1 cellular context compared by ENCODE assay signal in the genomic region with DNA sequence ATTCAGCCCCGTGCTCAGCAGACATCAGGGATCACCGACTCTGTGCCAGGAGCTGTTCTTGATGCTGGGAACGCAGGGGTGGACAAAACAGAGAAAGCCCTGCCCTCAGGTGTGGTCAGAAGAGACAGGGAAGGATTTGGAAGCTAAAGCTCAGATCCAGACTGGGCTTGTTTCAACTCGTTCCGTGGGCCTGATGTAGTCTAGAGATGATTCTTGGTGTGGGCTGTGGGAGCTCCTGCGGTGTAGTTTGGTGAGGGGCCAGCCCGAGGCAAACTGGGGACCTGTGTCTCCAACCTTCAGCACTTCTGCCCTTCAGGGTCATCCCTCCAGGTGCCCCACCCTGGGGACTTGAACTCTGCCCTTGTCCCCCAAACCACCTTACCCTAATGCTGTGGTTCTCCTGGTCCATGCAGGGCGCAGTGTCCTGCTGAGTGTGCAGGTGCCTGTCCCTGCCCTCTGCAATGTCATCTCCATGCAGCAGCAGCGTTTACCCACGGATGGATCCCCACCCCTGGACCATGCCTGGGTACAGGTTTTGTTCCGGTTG.
TF ChIP-seq lines count a peak whose summit lies in the region.

No MANE protein-coding gene starts in this region.

TF ChIP-seq in H1, 55 proteins besides CTCF, POLR2A, EP300 and RAD21:
- TF ChIP-seq, protein P1, sequence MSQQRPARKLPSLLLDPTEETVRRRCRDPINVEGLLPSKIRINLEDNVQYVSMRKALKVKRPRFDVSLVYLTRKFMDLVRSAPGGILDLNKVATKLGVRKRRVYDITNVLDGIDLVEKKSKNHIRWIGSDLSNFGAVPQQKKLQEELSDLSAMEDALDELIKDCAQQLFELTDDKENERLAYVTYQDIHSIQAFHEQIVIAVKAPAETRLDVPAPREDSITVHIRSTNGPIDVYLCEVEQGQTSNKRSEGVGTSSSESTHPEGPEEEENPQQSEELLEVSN (IDR thresholded peaks at IDR 0.05) = no peak
- TF ChIP-seq CHD1 (IDR thresholded peaks at IDR 0.05; ENCODE audit: low read depth, low read length) = no peak
- no peak for TF ChIP-seq EZH2 (IDR thresholded peaks at IDR 0.05; ENCODE audit: low read depth, low read length, severe bottlenecking)
- TF ChIP-seq FOSL1 (IDR thresholded peaks at IDR 0.05; ENCODE audit: insufficient read depth, low read depth, low read length) = no peak
- TF ChIP-seq SP1 (IDR thresholded peaks at IDR 0.05; ENCODE audit: low read depth, low read length) = no peak
- TF ChIP-seq NANOG (IDR thresholded peaks at IDR 0.05; ENCODE audit: insufficient read depth, low read depth, low read length, poor library complexity, severe bottlenecking) = no peak
- TF ChIP-seq BACH1 (IDR thresholded peaks at IDR 0.05; ENCODE audit: low read length) = no peak
- TF ChIP-seq, protein P2, sequence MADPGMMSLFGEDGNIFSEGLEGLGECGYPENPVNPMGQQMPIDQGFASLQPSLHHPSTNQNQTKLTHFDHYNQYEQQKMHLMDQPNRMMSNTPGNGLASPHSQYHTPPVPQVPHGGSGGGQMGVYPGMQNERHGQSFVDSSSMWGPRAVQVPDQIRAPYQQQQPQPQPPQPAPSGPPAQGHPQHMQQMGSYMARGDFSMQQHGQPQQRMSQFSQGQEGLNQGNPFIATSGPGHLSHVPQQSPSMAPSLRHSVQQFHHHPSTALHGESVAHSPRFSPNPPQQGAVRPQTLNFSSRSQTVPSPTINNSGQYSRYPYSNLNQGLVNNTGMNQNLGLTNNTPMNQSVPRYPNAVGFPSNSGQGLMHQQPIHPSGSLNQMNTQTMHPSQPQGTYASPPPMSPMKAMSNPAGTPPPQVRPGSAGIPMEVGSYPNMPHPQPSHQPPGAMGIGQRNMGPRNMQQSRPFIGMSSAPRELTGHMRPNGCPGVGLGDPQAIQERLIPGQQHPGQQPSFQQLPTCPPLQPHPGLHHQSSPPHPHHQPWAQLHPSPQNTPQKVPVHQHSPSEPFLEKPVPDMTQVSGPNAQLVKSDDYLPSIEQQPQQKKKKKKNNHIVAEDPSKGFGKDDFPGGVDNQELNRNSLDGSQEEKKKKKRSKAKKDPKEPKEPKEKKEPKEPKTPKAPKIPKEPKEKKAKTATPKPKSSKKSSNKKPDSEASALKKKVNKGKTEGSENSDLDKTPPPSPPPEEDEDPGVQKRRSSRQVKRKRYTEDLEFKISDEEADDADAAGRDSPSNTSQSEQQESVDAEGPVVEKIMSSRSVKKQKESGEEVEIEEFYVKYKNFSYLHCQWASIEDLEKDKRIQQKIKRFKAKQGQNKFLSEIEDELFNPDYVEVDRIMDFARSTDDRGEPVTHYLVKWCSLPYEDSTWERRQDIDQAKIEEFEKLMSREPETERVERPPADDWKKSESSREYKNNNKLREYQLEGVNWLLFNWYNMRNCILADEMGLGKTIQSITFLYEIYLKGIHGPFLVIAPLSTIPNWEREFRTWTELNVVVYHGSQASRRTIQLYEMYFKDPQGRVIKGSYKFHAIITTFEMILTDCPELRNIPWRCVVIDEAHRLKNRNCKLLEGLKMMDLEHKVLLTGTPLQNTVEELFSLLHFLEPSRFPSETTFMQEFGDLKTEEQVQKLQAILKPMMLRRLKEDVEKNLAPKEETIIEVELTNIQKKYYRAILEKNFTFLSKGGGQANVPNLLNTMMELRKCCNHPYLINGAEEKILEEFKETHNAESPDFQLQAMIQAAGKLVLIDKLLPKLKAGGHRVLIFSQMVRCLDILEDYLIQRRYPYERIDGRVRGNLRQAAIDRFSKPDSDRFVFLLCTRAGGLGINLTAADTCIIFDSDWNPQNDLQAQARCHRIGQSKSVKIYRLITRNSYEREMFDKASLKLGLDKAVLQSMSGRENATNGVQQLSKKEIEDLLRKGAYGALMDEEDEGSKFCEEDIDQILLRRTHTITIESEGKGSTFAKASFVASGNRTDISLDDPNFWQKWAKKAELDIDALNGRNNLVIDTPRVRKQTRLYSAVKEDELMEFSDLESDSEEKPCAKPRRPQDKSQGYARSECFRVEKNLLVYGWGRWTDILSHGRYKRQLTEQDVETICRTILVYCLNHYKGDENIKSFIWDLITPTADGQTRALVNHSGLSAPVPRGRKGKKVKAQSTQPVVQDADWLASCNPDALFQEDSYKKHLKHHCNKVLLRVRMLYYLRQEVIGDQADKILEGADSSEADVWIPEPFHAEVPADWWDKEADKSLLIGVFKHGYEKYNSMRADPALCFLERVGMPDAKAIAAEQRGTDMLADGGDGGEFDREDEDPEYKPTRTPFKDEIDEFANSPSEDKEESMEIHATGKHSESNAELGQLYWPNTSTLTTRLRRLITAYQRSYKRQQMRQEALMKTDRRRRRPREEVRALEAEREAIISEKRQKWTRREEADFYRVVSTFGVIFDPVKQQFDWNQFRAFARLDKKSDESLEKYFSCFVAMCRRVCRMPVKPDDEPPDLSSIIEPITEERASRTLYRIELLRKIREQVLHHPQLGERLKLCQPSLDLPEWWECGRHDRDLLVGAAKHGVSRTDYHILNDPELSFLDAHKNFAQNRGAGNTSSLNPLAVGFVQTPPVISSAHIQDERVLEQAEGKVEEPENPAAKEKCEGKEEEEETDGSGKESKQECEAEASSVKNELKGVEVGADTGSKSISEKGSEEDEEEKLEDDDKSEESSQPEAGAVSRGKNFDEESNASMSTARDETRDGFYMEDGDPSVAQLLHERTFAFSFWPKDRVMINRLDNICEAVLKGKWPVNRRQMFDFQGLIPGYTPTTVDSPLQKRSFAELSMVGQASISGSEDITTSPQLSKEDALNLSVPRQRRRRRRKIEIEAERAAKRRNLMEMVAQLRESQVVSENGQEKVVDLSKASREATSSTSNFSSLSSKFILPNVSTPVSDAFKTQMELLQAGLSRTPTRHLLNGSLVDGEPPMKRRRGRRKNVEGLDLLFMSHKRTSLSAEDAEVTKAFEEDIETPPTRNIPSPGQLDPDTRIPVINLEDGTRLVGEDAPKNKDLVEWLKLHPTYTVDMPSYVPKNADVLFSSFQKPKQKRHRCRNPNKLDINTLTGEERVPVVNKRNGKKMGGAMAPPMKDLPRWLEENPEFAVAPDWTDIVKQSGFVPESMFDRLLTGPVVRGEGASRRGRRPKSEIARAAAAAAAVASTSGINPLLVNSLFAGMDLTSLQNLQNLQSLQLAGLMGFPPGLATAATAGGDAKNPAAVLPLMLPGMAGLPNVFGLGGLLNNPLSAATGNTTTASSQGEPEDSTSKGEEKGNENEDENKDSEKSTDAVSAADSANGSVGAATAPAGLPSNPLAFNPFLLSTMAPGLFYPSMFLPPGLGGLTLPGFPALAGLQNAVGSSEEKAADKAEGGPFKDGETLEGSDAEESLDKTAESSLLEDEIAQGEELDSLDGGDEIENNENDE (IDR thresholded peaks at IDR 0.05; ENCODE audit: insufficient replicate concordance, low read length) = no peak
- TF ChIP-seq ATF3 (IDR thresholded peaks at IDR 0.05; ENCODE audit: insufficient read depth, low read depth, low read length) = no peak
- TF ChIP-seq CBX5 (IDR thresholded peaks at IDR 0.05; ENCODE audit: low read depth, low read length) = no peak
- TF ChIP-seq PHF8 (conservative IDR thresholded peaks at IDR 0.05; ENCODE audit: low read depth, low read length) = no peak
- TF ChIP-seq TAF7 (optimal IDR thresholded peaks at IDR 0.05; ENCODE audit: borderline replicate concordance, low read depth, low read length) = no peak
- TF ChIP-seq KDM4A (IDR thresholded peaks at IDR 0.05; ENCODE audit: low read depth, low read length, severe bottlenecking) = no peak
- no peak for TF ChIP-seq JUND (IDR thresholded peaks at IDR 0.05; ENCODE audit: low read length)
